Comparison of ENCODE assay signal across 8 cellular contexts in the genomic region with DNA sequence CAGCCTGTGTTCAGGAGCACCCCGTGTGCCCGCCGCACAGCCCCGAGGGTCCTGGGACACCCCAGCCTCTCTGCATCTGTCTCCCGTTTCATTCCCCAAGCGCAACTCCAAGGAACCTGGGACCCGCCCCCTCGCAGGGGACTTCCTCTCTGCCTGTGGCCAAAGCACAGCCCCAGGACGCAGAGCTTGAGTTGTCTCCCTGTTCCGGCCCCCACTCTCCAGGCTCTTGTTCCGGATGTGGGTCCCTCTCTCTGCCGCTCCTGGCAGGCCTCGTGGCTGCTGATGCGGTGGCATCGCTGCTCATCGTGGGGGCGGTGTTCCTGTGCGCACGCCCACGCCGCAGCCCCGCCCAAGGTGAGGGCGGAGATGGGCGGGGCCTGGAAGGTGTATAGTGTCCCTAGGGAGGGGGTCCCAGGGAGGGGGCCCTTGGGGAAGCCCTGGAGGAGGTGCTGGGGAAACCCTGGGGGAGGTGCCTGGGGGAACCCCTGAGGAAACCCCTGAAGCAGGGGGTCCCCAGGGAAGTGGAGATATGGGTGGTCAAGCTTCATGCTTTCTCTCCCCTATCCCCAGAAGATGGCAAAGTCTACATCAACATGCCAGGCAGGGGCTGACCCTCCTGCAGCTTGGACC. TPM values are rescaled to one million over a fixed set of nuclear protein-coding genes. Genes with fewer than 3 reads are reported as not detected.
DNase-seq lines count a peak whose midpoint lies in the region; ATAC-seq and TF ChIP-seq lines count a peak whose summit lies in the region.

No MANE protein-coding gene starts in this region.

- H3K36me3 Mint-ChIP-seq in chondrocyte (ENCODE audit: low read depth) = no peaks in the 10 kb centered on the region

- peaks cover 30% of the 10 kb centered on the region for H3K4me1 Mint-ChIP-seq in chondrocyte (ENCODE audit: low read depth)

- H3K27me3 Mint-ChIP-seq in chondrocyte (ENCODE audit: low read depth) = no peaks in the 10 kb centered on the region

- peak; percentile 35 for ATAC-seq in HG02588 (IDR thresholded peaks at IDR 0.05; ENCODE audit: unreplicated experiment)
- ATAC-seq in left lobe of liver = peak; percentile 5

- peak overlapping the region; percentile 53 for H3K4me3 Mint-ChIP-seq in chondrocyte (ENCODE audit: unreplicated experiment)

- no peak for TF ChIP-seq CTCF in chondrocyte (IDR thresholded peaks at IDR 0.05)

- H3K9me3 Mint-ChIP-seq in chondrocyte (ENCODE audit: low read depth) = no peaks in the 10 kb centered on the region

- peak overlapping the region; percentile 12 for H3K27ac Mint-ChIP-seq in chondrocyte (ENCODE audit: unreplicated experiment)

- peak; percentile 48 for DNase-seq in GM04504 (ENCODE audit: low read depth)
- DNase-seq in NCI-H2227 (lab: John Stamatoyannopoulos, UW; ENCODE audit: unreplicated experiment) = peak; percentile 95
- DNase-seq in activated CD4-positive, alpha-beta T cell treated with anti-CD3 and anti-CD28 coated beads for 4 hours = peak; percentile 93 to 96
- DNase-seq in chondrocyte (ENCODE audit: low spot score) = no peak
- peak; percentile 67 for DNase-seq in left lobe of liver (ENCODE audit: low spot score)
- peak; percentile 85 to 96 for DNase-seq in stimulated activated CD4-positive, alpha-beta T cell treated with anti-CD3 and anti-CD28 coated beads, Interleukin-4, amount 100 ng/mL, for 4 hours
- no peak for DNase-seq in NCI-H524 treated with DMSO at 0.1 percent for 48 hours (lab: John Stamatoyannopoulos, UW)

RNA-seq across cellular contexts. Expression of gene HCST, which starts 1.3 kb away (rescaled TPM):
- total RNA-seq in chondrocyte (0.50 to 1.0 TPM in 2 of 3 replicates, not detected in the other), left lobe of liver (1.8 TPM)

RNA-seq across cellular contexts. Expression of gene NFKBID, which starts 3.3 kb away (rescaled TPM):
- total RNA-seq in chondrocyte (4.4 to 5.0 TPM (median 4.4 TPM) in 3 replicates), left lobe of liver (2.3 TPM)

RNA-seq across cellular contexts. Expression of gene TYROBP, which starts 4.4 kb away (rescaled TPM):
- total RNA-seq in chondrocyte (not detected in 3 replicates), left lobe of liver (20.2 TPM)

RNA-seq across cellular contexts. Expression of gene LRFN3, which starts 32.5 kb away (rescaled TPM):
- 18.4 to 23.3 TPM (median 21.0 TPM) in 3 replicates for total RNA-seq in chondrocyte
- total RNA-seq in left lobe of liver = 8.4 TPM

RNA-seq across cellular contexts. Expression of gene APLP1, which starts 35.3 kb away (rescaled TPM):
- total RNA-seq in chondrocyte (31.7 to 76.4 TPM (median 66.8 TPM) in 3 replicates), left lobe of liver (0.40 TPM)

Comparison
In these comparisons a context has a peak if more than half of its experiments do, and no peak if none do; other contexts are left out.
1. DNase-seq: peak in GM04504 (single experiment), NCI-H2227 (single experiment), activated CD4-positive, alpha-beta T cell treated with anti-CD3 and anti-CD28 coated beads for 4 hours (2 of 2), left lobe of liver (single experiment) and stimulated activated CD4-positive, alpha-beta T cell treated with anti-CD3 and anti-CD28 coated beads, Interleukin-4, amount 100 ng/mL, for 4 hours (2 of 2); none in chondrocyte (single experiment) and NCI-H524 treated with DMSO at 0.1 percent for 48 hours (single experiment).
2. RNA of gene TYROBP, which starts 4.4 kb away (total RNA-seq): 20.2 TPM in left lobe of liver (single experiment); not detected in chondrocyte; every median in the first group is over 10 times any median in the second.